Comparison of ENCODE assay signal across 8 cellular contexts in the genomic region with DNA sequence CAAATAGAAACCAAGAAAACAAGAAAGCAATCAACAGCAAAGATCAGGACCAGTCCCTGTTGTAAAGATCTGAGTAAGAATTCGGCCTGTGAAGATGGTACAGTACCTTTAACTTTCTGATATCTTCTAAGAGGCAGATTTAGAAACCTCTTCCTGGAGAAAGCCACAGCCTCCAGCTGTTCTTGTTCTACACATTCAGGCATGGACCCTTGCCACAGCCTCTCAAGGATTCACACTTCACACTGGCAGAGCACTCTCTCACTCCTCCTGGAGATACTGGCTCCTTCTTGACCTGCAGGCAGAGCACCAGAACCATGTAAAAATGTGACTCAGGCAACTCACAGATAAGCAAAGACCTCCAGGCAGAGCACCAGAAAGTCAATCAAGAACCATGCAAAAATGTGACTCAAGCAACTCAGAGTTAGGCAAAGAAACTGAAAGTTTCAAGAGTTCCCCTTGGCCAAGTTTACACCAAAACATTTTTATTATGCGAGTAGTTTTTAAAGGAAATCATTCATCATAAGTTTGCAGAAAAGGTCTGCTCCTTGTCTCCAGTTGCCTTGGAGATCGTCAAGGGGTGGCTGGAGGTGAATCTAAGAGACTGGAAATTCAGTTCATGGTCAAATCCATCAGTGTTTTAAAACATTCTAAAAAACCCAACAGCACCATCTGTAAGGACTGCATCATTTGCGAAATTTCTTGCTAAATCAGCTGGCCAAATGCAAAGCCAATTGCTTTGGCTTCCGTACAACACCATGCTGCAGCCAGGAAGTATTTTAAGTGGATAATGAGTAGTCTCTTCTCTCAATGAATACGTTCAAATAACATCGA.
DNase-seq lines count a peak whose midpoint lies in the region; ATAC-seq and TF ChIP-seq lines count a peak whose summit lies in the region.

No MANE protein-coding gene starts in this region.

- no peak for TF ChIP-seq POLR2A in breast epithelium (IDR thresholded peaks at IDR 0.05)

- POLR2A ChIA-PET in PC-3 (lab: Charles Lee; ENCODE audit: unreplicated experiment): interaction anchor here (0.5 kb wide), 1 partner anchor 220 kb away, joined by 3 read pairs; no protein-coding TSS in a partner anchor

- no peak for TF ChIP-seq CTCF in PC-3 (conservative IDR thresholded peaks at IDR 0.05; ENCODE audit: low read depth, low read length)
- no peak for TF ChIP-seq CTCF in breast epithelium (IDR thresholded peaks at IDR 0.05)
- no peak for TF ChIP-seq CTCF in type B pancreatic cell (conservative IDR thresholded peaks at IDR 0.05)

- H3K9me2 ChIP-seq in PC-3 (replicated peaks; ENCODE audit: low read length): no peaks in the 10 kb centered on the region

- no peaks in the 10 kb centered on the region for H3K9me3 Mint-ChIP-seq in type B pancreatic cell

- ATAC-seq in GM18909 (IDR thresholded peaks at IDR 0.05; ENCODE audit: poor library complexity, unreplicated experiment) (peak; percentile 70), HG03097 (IDR thresholded peaks at IDR 0.05; ENCODE audit: low FRiP score, unreplicated experiment) (peak; percentile 59), PC-3 (peak; percentile 35)

- no peaks in the 10 kb centered on the region for H3F3A ChIP-seq in PC-3 (ENCODE audit: low read length, unreplicated experiment)

- H2AFZ ChIP-seq in PC-3 (ENCODE audit: low read length): no peak overlapping the region

- no peaks in the 10 kb centered on the region for H3K27me3 Mint-ChIP-seq in type B pancreatic cell

- H3K4me2 ChIP-seq in BLaER1 treated with 17β-estradiol and CSF1 and Interleukin-3, amounts not matched to agents 10 nM and 100 nM: peak overlapping the region; percentile 72 to 95 (median 86)
- no peak overlapping the region for H3K4me2 ChIP-seq in PC-3 (ENCODE audit: low read length)

- peak overlapping the region in 9 of 10 experiments; percentile 2 to 57 (median 38); a peak in 13 of 20 replicates for H3K4me3 ChIP-seq in BLaER1 treated with 17β-estradiol and CSF1 and Interleukin-3, amounts not matched to agents 10 nM and 100 nM
- H3K4me3 ChIP-seq in PC-3 (ENCODE audit: low read length) (no peak overlapping the region), breast epithelium (peak overlapping the region in 2 of 3 donors; percentile 1 to 46)

- no peaks in the 10 kb centered on the region for H3K27me3 ChIP-seq in BLaER1 treated with 17β-estradiol and CSF1 and Interleukin-3, amounts not matched to agents 10 nM and 100 nM
- H3K27me3 ChIP-seq in PC-3 (ENCODE audit: low read length) (no peaks in the 10 kb centered on the region), breast epithelium (no peaks in the 10 kb centered on the region)

- peaks cover 67 to 94% (median 77%) of the 10 kb centered on the region in 10 experiments for H3K4me1 ChIP-seq in BLaER1 treated with 17β-estradiol and CSF1 and Interleukin-3, amounts not matched to agents 10 nM and 100 nM
- H3K4me1 ChIP-seq in PC-3 (ENCODE audit: insufficient read depth, low read length) (peaks cover 19% of the 10 kb centered on the region; the same call in 1 of the 2 replicates), breast epithelium (peaks cover 0 to 6% of the 10 kb centered on the region in 2 donors)

- peak overlapping the region; percentile 37 to 78 (median 57) for H3K27ac ChIP-seq in BLaER1 treated with 17β-estradiol and CSF1 and Interleukin-3, amounts not matched to agents 10 nM and 100 nM
- H3K27ac ChIP-seq in PC-3 (ENCODE audit: low read length) (no peak overlapping the region), breast epithelium (peak overlapping the region; percentile 33 to 68)

- DNase-seq in PC-3 (peak; percentile 27), breast epithelium (ENCODE audit: low spot score in 2 of 2) (no peak), mucosa of gallbladder (ENCODE audit: low spot score) (peak; percentile 30), type B pancreatic cell (ENCODE audit: extremely low spot score, unreplicated experiment) (no peak), NCI-H2171 (lab: John Stamatoyannopoulos, UW) (no peak)

- H3K9me3 ChIP-seq in BLaER1 treated with 17β-estradiol and CSF1 and Interleukin-3, amounts not matched to agents 10 nM and 100 nM (replicated peaks in 1 of 11): peaks cover 0 to 23% (median 18%) of the 10 kb centered on the region in 11 experiments; a peak in 18 of 22 replicates
- H3K9me3 ChIP-seq in PC-3 (ENCODE audit: low read length): no peaks in the 10 kb centered on the region
- no peaks in the 10 kb centered on the region for H3K9me3 ChIP-seq in breast epithelium

- no peaks in the 10 kb centered on the region for H4K20me1 ChIP-seq in BLaER1 treated with 17β-estradiol and CSF1 and Interleukin-3, amounts not matched to agents 10 nM and 100 nM
- H4K20me1 ChIP-seq in PC-3 (ENCODE audit: low read length): no peaks in the 10 kb centered on the region

- peak overlapping the region; percentile 4 to 78 (median 51); a peak in 17 of 22 replicates for H3K9ac ChIP-seq in BLaER1 treated with 17β-estradiol and CSF1 and Interleukin-3, amounts not matched to agents 10 nM and 100 nM
- no peak overlapping the region for H3K9ac ChIP-seq in PC-3 (ENCODE audit: low read length)

- intact Hi-C loops in PC-3 (cut with micrococcal nuclease) (no loop called here), breast epithelium (cut with DNase I; ENCODE audit: low total_unique reads) (no loop called here)

- CTCF ChIA-PET in PC-3 (lab: Charles Lee): no interaction called here

- no TSS peak for BruUV-seq in PC-3 (replicated peaks; lab: Mats Ljungman, UMichigan)

- no peak overlapping the region for H3K27ac Mint-ChIP-seq in type B pancreatic cell

- no peaks in the 10 kb centered on the region for H3K79me2 ChIP-seq in PC-3 (ENCODE audit: low read length)

- H3K4me3 Mint-ChIP-seq in type B pancreatic cell: peak overlapping the region; percentile 56

- no peaks in the 10 kb centered on the region for H3K36me3 ChIP-seq in BLaER1 treated with 17β-estradiol and CSF1 and Interleukin-3, amounts not matched to agents 10 nM and 100 nM
- H3K36me3 ChIP-seq in PC-3 (ENCODE audit: low read depth, low read length): no peaks in the 10 kb centered on the region
- H3K36me3 ChIP-seq in breast epithelium: no peaks in the 10 kb centered on the region

- H3K4me1 Mint-ChIP-seq in type B pancreatic cell (ENCODE audit: unreplicated experiment): peaks cover 66% of the 10 kb centered on the region

- H3K36me3 Mint-ChIP-seq in type B pancreatic cell: no peaks in the 10 kb centered on the region

Comparison
In these comparisons a context has a peak if more than half of its experiments do, and no peak if none do; other contexts are left out.
1. DNase-seq: peak in PC-3 (single experiment) and mucosa of gallbladder (single experiment); none in breast epithelium (0 of 2), type B pancreatic cell (single experiment) and NCI-H2171 (single experiment).
2. Peak in every context shown above with its lines, with median percentiles within 50 percentile points of each other: ATAC-seq.